27 cellular contexts compared by ENCODE assay signal in the genomic region with DNA sequence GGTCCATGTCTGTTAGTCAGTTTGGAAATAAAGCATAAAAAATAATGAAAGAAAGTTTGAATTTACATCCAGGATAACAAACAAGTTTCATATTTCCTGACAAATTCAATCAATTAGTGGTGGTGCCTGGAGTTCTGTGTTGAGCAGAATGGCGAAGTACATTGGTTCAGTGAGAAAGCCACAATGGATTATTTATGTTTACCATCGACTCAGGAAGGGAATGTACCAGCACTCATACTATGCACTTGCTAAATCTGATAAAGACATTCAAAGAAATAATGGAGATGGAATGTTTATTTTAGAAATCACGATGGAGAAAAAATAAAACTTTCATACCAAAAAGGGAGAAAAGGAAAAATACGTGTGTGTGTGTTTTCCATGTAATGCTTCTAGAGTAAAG. TPM values are rescaled to one million over a fixed set of nuclear protein-coding genes. Genes with fewer than 3 reads are reported as not detected.
"Had no signal": no experiment of that assay in that cellular context is flagged by ENCODE, and none has a peak within 500 bp of the region (broad histone marks: within the 10 kb centered on the region; RNA-seq: fewer than 3 reads in every experiment).

No MANE protein-coding gene starts in this region.

- H3K27ac Mint-ChIP-seq: activated CD4-positive, alpha-beta memory T cell treated with anti-CD3 and anti-CD28 coated beads, Interleukin-2, amount 10 ng/mL, durations not matched to agents 7 days and 5 days; activated CD4-positive, alpha-beta T cell treated with anti-CD3 and anti-CD28 coated beads for 36 hours; activated naive CD4-positive, alpha-beta T cell treated with anti-CD3 and anti-CD28 coated beads for 36 hours; activated naive CD8-positive, alpha-beta T cell; activated T-helper 17 cell treated with anti-CD3 and anti-CD28 coated beads, Interleukin-2, amount 50 U/mL, for 72 hours had no signal

- H3K4me3 ChIP-seq: body of pancreas, SJSA1 had no signal

- H3K36me3 ChIP-seq: SJSA1, WERI-Rb-1 had no signal

- H3K36me3 Mint-ChIP-seq: activated naive CD8-positive, alpha-beta T cell had no signal

- DNase-seq: activated CD4-positive, alpha-beta memory T cell treated with anti-CD3 and anti-CD28 coated beads, Interleukin-2, amount 10 ng/mL, durations not matched to agents 7 days and 5 days; activated CD4-positive, alpha-beta T cell treated with anti-CD3 and anti-CD28 coated beads for 36 hours; activated CD4-positive, alpha-beta T cell treated with anti-CD3 and anti-CD28 coated beads, Interleukin-2, amount 50 U/mL, for 1 hour; activated gamma-delta T cell; activated naive CD4-positive, alpha-beta T cell treated with anti-CD3 and anti-CD28 coated beads for 36 hours; activated T-cell treated with anti-CD3 and anti-CD28 coated beads for 4 hours; activated T-cell treated with anti-CD3 and anti-CD28 coated beads, Interleukin-2, amount 50 U/mL, for 48 hours; aorta; body of pancreas; central memory CD4-positive, alpha-beta T cell; KG1; NCI-H1048; NCI-H146; NCI-H1930; NCI-H2171; NCI-H2227 treated with DMSO at 0.1 percent for 48 hours; NCI-H526 treated with DMSO at 0.1 percent for 48 hours; NCI-H82; SHP77; T-helper 1 cell; WERI-Rb-1 had no signal

- H3K4me1 Mint-ChIP-seq: activated CD4-positive, alpha-beta memory T cell treated with anti-CD3 and anti-CD28 coated beads, Interleukin-2, amount 10 ng/mL, durations not matched to agents 7 days and 5 days; activated CD4-positive, alpha-beta T cell treated with anti-CD3 and anti-CD28 coated beads for 36 hours; activated T-helper 17 cell treated with anti-CD3 and anti-CD28 coated beads, Interleukin-2, amount 50 U/mL, for 72 hours had no signal

- H3K4me1 ChIP-seq: body of pancreas had no signal

- H3K27me3 Mint-ChIP-seq: activated CD4-positive, alpha-beta memory T cell treated with anti-CD3 and anti-CD28 coated beads, Interleukin-2, amount 10 ng/mL, durations not matched to agents 7 days and 5 days; activated CD4-positive, alpha-beta T cell treated with anti-CD3 and anti-CD28 coated beads for 36 hours had no signal

- H3K27ac ChIP-seq: body of pancreas, WERI-Rb-1 had no signal

- H3K9me3 ChIP-seq: body of pancreas, SJSA1 had no signal

- H3K27me3 ChIP-seq: body of pancreas, SJSA1 had no signal

- H3K4me3 Mint-ChIP-seq: activated CD4-positive, alpha-beta memory T cell treated with anti-CD3 and anti-CD28 coated beads, Interleukin-2, amount 10 ng/mL, durations not matched to agents 7 days and 5 days; activated CD4-positive, alpha-beta T cell treated with anti-CD3 and anti-CD28 coated beads for 36 hours; activated naive CD4-positive, alpha-beta T cell treated with anti-CD3 and anti-CD28 coated beads for 36 hours; activated naive CD8-positive, alpha-beta T cell; activated T-helper 17 cell treated with anti-CD3 and anti-CD28 coated beads, Interleukin-2, amount 50 U/mL, for 72 hours had no signal

RNA-seq across cellular contexts. Expression of a gene that starts 45.3 kb away (rescaled TPM):
- total RNA-seq: activated CD4-positive, alpha-beta memory T cell treated with anti-CD3 and anti-CD28 coated beads, Interleukin-2, amount 10 ng/mL, durations not matched to agents 7 days and 5 days; activated CD8-positive, alpha-beta memory T cell treated with anti-CD3 and anti-CD28 coated beads for 36 hours; activated naive CD4-positive, alpha-beta T cell treated with anti-CD3 and anti-CD28 coated beads for 36 hours; activated T-helper 17 cell treated with anti-CD3 and anti-CD28 coated beads, Interleukin-2, amount 50 U/mL, for 72 hours; NCI-H460; T-helper 2 cell treated with Interferon-gamma antibody and Interleukin-4, amounts not matched to agents 100 ng/mL and 5 ng/mL, for 36 hours had no signal
